In the genomic region with DNA sequence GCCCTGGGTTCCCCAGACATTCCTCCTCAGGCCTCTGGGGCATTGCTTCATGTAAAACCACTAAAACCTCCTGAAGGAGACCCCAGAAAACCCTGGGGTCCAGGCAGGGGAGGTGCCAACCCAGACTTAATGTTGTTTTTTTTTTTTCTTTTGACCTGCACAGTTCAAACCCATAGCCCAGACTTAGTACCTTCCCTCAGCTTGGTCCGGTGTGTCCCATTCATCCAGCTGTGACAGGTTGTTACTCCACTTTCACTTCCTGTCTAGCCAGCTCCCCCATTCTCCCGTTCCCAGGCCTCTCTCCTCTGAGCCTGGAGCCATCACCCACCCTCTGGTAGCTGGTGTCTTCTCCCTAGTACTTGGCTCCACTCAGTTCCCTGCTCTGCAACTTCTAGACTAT, we compare ENCODE assay signal across 1 cellular context.
TF ChIP-seq lines count a peak whose summit lies in the region.

No MANE protein-coding gene starts in this region.

TF ChIP-seq in HCT116, 20 proteins besides CTCF, POLR2A, EP300 and RAD21 (continued from another document):
- no peak for TF ChIP-seq CBX3 (IDR thresholded peaks at IDR 0.05; ENCODE audit: low read depth)
- no peak for TF ChIP-seq EZH2 (IDR thresholded peaks at IDR 0.05)
- TF ChIP-seq SRF (IDR thresholded peaks at IDR 0.05; ENCODE audit: low read depth): no peak
- TF ChIP-seq TCF7L2 (IDR thresholded peaks at IDR 0.05; ENCODE audit: borderline replicate concordance, extremely low read depth, insufficient read depth, insufficient read length): no peak
- TF ChIP-seq FOSL1 (IDR thresholded peaks at IDR 0.05; ENCODE audit: low read depth): no peak
- TF ChIP-seq, protein P1, sequence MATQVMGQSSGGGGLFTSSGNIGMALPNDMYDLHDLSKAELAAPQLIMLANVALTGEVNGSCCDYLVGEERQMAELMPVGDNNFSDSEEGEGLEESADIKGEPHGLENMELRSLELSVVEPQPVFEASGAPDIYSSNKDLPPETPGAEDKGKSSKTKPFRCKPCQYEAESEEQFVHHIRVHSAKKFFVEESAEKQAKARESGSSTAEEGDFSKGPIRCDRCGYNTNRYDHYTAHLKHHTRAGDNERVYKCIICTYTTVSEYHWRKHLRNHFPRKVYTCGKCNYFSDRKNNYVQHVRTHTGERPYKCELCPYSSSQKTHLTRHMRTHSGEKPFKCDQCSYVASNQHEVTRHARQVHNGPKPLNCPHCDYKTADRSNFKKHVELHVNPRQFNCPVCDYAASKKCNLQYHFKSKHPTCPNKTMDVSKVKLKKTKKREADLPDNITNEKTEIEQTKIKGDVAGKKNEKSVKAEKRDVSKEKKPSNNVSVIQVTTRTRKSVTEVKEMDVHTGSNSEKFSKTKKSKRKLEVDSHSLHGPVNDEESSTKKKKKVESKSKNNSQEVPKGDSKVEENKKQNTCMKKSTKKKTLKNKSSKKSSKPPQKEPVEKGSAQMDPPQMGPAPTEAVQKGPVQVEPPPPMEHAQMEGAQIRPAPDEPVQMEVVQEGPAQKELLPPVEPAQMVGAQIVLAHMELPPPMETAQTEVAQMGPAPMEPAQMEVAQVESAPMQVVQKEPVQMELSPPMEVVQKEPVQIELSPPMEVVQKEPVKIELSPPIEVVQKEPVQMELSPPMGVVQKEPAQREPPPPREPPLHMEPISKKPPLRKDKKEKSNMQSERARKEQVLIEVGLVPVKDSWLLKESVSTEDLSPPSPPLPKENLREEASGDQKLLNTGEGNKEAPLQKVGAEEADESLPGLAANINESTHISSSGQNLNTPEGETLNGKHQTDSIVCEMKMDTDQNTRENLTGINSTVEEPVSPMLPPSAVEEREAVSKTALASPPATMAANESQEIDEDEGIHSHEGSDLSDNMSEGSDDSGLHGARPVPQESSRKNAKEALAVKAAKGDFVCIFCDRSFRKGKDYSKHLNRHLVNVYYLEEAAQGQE (IDR thresholded peaks at IDR 0.05; ENCODE audit: low read depth): no peak
- TF ChIP-seq ZNF274 (IDR thresholded peaks at IDR 0.05; ENCODE audit: low read depth, low read length): no peak
